Comparison of ENCODE assay signal across 8 cellular contexts in the genomic region with DNA sequence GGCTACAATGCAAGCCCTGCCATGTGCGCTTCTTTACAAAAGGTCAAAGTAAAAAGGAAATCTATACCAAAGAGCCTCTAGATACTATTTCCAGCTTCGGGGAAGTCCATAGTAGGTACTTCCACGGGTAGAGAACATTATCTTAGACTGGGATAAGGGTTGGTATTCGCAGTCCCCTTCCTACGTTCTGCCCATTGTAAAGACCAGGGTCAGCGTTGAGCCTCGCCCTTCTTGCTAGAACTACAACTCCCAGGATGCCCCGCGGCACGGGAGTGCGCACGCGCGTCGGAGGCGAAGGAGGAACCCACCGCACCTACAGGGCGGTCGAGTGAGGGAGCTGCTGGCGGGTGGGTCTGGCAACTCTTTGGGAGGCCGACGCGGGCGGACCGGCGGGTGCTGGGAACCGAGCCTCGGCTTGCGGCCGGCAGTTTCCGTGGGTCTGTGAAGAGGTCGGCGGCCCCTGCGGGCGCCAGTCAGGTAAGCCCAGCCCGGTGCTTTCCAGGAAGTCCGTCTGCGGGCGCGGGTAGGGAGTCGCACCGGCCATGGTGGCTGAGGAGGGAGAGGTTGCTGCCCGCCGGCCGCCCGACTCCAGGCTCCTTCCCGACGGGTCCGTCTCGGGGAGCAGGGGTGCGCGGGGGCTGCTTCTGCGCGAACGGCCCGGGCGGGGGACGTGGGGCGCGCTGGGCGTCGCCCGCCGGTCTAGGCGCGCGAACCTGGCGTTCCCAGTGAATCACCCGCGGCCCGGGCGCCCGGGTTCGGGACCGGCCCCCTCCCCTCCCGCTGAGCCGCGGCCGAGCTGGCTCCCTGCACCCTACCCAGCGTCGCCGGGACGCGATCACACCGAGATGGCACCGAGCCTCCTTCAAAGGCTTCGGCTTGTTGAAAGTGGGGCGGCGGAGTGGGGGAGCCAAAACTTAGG. TPM values are rescaled to one million over a fixed set of nuclear protein-coding genes. Genes with fewer than 3 reads are reported as not detected.
A peak's percentile ranks its signal among the peaks of the same experiment; 100 is the strongest.
DNase-seq lines count a peak whose midpoint lies in the region; ATAC-seq, FAIRE-seq and TF ChIP-seq lines count a peak whose summit lies in the region.

A gene (plus strand): TSS at position 294 of the 919 bp plus-strand sequence. CDS start 33,232 bp downstream, outside the sequence.

- H3K4me3 ChIP-seq in WI38 (ENCODE audit: low read depth, low read length) (peak within 1 kb of the TSS; percentile 90), bronchial epithelial cell (ENCODE audit: low read depth, low read length) (peak within 1 kb of the TSS; percentile 70), iPS-20b (ENCODE audit: low read length) (peak within 1 kb of the TSS; percentile 93), skin epidermis (peak within 1 kb of the TSS; percentile 62 to 100 (median 84))

- no peak for FAIRE-seq in bronchial epithelial cell (lab: Jason Lieb, UNC)

- no peak for TF ChIP-seq CTCF in WI38 (IDR thresholded peaks at IDR 0.05; ENCODE audit: low read depth, low read length)
- TF ChIP-seq CTCF in bronchial epithelial cell (IDR thresholded peaks at IDR 0.05; ENCODE audit: insufficient read depth, low read length, severe bottlenecking) = no peak

- peak within 1 kb of the TSS; percentile 73; the same call in 1 of the 2 replicates for H3K9ac ChIP-seq in iPS-20b (ENCODE audit: low read depth, low read length)

- peak; percentile 78 for ATAC-seq in HG03064 (IDR thresholded peaks at IDR 0.05; ENCODE audit: low read depth, unreplicated experiment)

- peak; percentile 95 for TF ChIP-seq POLR2A in GM18526 (IDR thresholded peaks at IDR 0.05; ENCODE audit: extremely low read depth, insufficient read length)

- H3K27me3 ChIP-seq in bronchial epithelial cell (ENCODE audit: control insufficient read depth, insufficient read depth, low read length) (no peaks in the 10 kb centered on the region), iPS-20b (ENCODE audit: insufficient read depth, low read length) (peaks cover 4% of the 10 kb centered on the region; the same call in 1 of the 2 replicates)

- H3K36me3 ChIP-seq in bronchial epithelial cell (ENCODE audit: control insufficient read depth, insufficient read depth, low read length) (no peaks in the 10 kb centered on the region), iPS-20b (ENCODE audit: insufficient read depth, low read depth, low read length) (no peaks in the 10 kb centered on the region)

- H3K27ac ChIP-seq in iPS-20b (ENCODE audit: low read length) (no peak within 1 kb of the TSS), skin epidermis (peak within 1 kb of the TSS; percentile 90 to 99 (median 97))

- DNase-seq in A172 (ENCODE audit: low spot score) (peak; percentile 79), NCI-H2171 (lab: John Stamatoyannopoulos, UW) (peak; percentile 87), bronchial epithelial cell (ENCODE audit: low read depth) (peak; percentile 81)

- peaks cover 3% of the 10 kb centered on the region for H3K4me1 ChIP-seq in iPS-20b (ENCODE audit: insufficient read depth, low read length)

- H3K9me3 ChIP-seq in iPS-20b (ENCODE audit: insufficient read depth, low read depth, low read length) = no peaks in the 10 kb centered on the region

RNA-seq across cellular contexts. Expression of the gene that starts here (rescaled TPM):
- 46.5 and 54.7 TPM in 2 replicates for total RNA-seq in A172 (2014; rRNA removed; shearing (Covaris generic))
- total RNA-seq in bronchial epithelial cell = 80.3 and 99.5 TPM in 2 replicates
